In the genomic region with DNA sequence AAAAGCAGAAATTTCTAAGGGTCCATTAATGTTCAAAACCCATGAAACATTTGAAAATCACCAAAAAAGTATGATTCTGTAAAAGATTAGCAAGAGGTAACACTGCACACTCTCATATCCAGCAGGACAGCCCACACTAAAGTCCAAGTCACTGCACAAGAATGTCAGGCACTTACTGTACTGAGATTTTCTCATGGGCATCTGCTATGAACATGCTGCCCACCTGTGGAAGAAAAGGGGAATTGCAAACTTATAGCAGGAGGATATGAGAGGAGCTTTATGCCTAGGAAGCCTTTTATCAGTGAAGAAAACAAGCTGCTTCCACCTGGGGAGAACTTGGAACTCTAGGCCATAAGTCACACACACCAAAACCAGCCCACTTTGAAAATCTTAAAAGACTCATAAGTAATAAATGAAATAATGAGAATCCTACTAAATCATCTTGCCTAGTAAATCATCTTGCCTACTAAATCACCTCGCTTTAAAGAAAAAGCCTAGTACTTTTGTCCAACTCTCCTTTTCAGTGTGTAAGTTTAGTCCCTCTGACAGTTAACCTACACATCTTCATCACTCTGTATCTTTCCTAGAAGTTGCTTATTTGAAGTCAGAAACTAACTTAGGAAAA, we compare ENCODE assay signal across 8 cellular contexts. TPM values are rescaled to one million over a fixed set of nuclear protein-coding genes. Genes with fewer than 3 reads are reported as not detected.
DNase-seq lines count a peak whose midpoint lies in the region; ATAC-seq and TF ChIP-seq lines count a peak whose summit lies in the region.

No MANE protein-coding gene starts in this region.

- in situ Hi-C loops in ACHN (cut with HindIII; ENCODE audit: low pct_ligation_motif_present, low pct_unique_long_range_greater_than_20kb, low sequenced_read_pairs): no loop called here

- TF ChIP-seq CTCF in GM06990 (IDR thresholded peaks at IDR 0.05; ENCODE audit: insufficient read depth, low read length, poor library complexity, severe bottlenecking): peak; percentile 94

- ATAC-seq in left ventricle myocardium superior (peak; percentile 95), HG03378 (IDR thresholded peaks at IDR 0.05; ENCODE audit: unreplicated experiment) (no peak)

- peaks cover 2% of the 10 kb centered on the region for H3K36me3 ChIP-seq in GM06990 (ENCODE audit: control insufficient read depth, insufficient read depth, low read length)

- DNase-seq in ACHN (peak; percentile 94), GM06990 (ENCODE audit: extremely low read depth, insufficient read length) (peak; percentile 45), amniotic epithelial cell (ENCODE audit: low read depth) (peak; percentile 90), left ventricle myocardium superior (no peak), renal cortical epithelial cell (ENCODE audit: low read depth) (peak; percentile 93)
- peak; percentile 67 for DNase-seq in Jurkat, Clone E6-1 (ENCODE audit: low read depth, low spot score)

- H3K4me3 ChIP-seq in GM06990 (replicated peaks; ENCODE audit: low read depth, low read length): no peak overlapping the region
- H3K4me3 ChIP-seq in Jurkat, Clone E6-1 (ENCODE audit: low read length): no peak overlapping the region

- no peaks in the 10 kb centered on the region for H3K27me3 ChIP-seq in GM06990 (replicated peaks; ENCODE audit: control insufficient read depth, insufficient read depth, low read length)

- intact Hi-C loops in left ventricle myocardium superior (cut with micrococcal nuclease): loop anchor here (2.0 to 5.0 kb wide), 2 partner anchors 121 to 173 kb away; no protein-coding TSS in a partner anchor

TF ChIP-seq in PFSK-1, 5 proteins besides CTCF, POLR2A, EP300 and RAD21:
- TF ChIP-seq POLR2AphosphoS5 (IDR thresholded peaks at IDR 0.05; ENCODE audit: low read depth, low read length) (no peak), FOXP2 (optimal IDR thresholded peaks at IDR 0.05; ENCODE audit: borderline replicate concordance, extremely low read depth, extremely low read length, insufficient read depth) (no peak), SIN3A (IDR thresholded peaks at IDR 0.05; ENCODE audit: borderline replicate concordance, insufficient read depth, low read length) (no peak), TAF1 (IDR thresholded peaks at IDR 0.05; ENCODE audit: borderline replicate concordance, insufficient read depth, low read length) (no peak)
- TF ChIP-seq, protein P1, sequence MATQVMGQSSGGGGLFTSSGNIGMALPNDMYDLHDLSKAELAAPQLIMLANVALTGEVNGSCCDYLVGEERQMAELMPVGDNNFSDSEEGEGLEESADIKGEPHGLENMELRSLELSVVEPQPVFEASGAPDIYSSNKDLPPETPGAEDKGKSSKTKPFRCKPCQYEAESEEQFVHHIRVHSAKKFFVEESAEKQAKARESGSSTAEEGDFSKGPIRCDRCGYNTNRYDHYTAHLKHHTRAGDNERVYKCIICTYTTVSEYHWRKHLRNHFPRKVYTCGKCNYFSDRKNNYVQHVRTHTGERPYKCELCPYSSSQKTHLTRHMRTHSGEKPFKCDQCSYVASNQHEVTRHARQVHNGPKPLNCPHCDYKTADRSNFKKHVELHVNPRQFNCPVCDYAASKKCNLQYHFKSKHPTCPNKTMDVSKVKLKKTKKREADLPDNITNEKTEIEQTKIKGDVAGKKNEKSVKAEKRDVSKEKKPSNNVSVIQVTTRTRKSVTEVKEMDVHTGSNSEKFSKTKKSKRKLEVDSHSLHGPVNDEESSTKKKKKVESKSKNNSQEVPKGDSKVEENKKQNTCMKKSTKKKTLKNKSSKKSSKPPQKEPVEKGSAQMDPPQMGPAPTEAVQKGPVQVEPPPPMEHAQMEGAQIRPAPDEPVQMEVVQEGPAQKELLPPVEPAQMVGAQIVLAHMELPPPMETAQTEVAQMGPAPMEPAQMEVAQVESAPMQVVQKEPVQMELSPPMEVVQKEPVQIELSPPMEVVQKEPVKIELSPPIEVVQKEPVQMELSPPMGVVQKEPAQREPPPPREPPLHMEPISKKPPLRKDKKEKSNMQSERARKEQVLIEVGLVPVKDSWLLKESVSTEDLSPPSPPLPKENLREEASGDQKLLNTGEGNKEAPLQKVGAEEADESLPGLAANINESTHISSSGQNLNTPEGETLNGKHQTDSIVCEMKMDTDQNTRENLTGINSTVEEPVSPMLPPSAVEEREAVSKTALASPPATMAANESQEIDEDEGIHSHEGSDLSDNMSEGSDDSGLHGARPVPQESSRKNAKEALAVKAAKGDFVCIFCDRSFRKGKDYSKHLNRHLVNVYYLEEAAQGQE (IDR thresholded peaks at IDR 0.05; ENCODE audit: insufficient read depth in 1 of 2, low read depth in 2 of 2, low read length in 2 of 2): peak; percentile 49 to 53; a peak in 1 of 4 replicates

RNA-seq across cellular contexts. Expression of a gene that starts 46.1 kb away (rescaled TPM):
- 11.3 TPM for polyA plus RNA-seq in Jurkat, Clone E6-1 (2012; ENCODE audit: insufficient read depth, insufficient read length)
- 20.0 TPM for polyA plus RNA-seq in PFSK-1 (2012; ENCODE audit: insufficient read length, low read depth)
- total RNA-seq in left ventricle myocardium superior (49.0 TPM), renal cortical epithelial cell (5.9 and 18.4 TPM in 2 replicates)

RNA-seq across cellular contexts. Expression of a gene that starts 55.2 kb away (rescaled TPM):
- polyA plus RNA-seq in Jurkat, Clone E6-1 (2012; ENCODE audit: insufficient read depth, insufficient read length): 17.4 TPM
- 15.1 TPM for polyA plus RNA-seq in PFSK-1 (2012; ENCODE audit: insufficient read length, low read depth)
- total RNA-seq in left ventricle myocardium superior (9.4 TPM), renal cortical epithelial cell (44.8 and 86.7 TPM in 2 replicates)
